15 cellular contexts compared by ENCODE assay signal in the genomic region with DNA sequence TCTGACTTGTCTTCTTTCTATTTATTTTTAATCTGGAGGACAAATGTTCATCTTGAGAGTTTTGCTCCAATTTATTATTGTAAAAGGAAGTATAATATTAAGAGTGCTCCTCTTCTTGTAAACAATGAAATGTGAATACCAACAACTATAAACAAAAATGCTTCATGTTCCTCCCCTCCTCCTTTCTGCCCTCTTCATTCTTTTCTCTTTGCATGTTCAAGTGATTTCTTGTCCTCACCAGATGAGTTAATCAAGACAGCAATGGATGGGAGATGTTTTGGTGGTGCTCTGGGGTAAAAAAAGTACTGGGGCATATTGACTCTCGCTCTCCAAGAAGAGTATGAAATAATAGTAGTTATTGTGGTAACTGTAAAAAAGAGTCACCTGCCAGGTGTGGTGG. TPM values are rescaled to one million over a fixed set of nuclear protein-coding genes. Genes with fewer than 3 reads are reported as not detected.
DNase-seq lines count a peak whose midpoint lies in the region; ATAC-seq and TF ChIP-seq lines count a peak whose summit lies in the region.
"Had no signal": no experiment of that assay in that cellular context is flagged by ENCODE, and none has a peak within 500 bp of the region (broad histone marks: within the 10 kb centered on the region; RNA-seq: fewer than 3 reads in every experiment).

No MANE protein-coding gene starts in this region.

- DNase-seq in HFFc6 (no peak), brain microvascular endothelial cell (no peak), tibial artery (no peak), NCI-H1105 (lab: John Stamatoyannopoulos, UW) (no peak)
- no peak for DNase-seq in NK-92 treated with Interleukin-12 subunit alpha and Interleukin-12 subunit beta, amount 100 ng/mL, for 24 hours (lab: John Stamatoyannopoulos, UW)
- DNase-seq: activated naive CD4-positive, alpha-beta T cell treated with Interleukin-2 at 50 U/mL for 16 hours; CD8-positive, alpha-beta memory T cell; GF-D8; NCI-H1694 treated with DMSO at 0.1 percent for 48 hours; NCI-H524 treated with DMSO at 0.1 percent for 48 hours; nephron progenitor cell; PC-3; stimulated activated naive CD8-positive, alpha-beta T cell treated with anti-CD3 and anti-CD28 coated beads, Interleukin-15, amount 100 ng/mL, for 72 hours had no signal

- no peaks in the 10 kb centered on the region for H3K9me3 ChIP-seq in tibial artery

- no peak for ATAC-seq in HG03039 (IDR thresholded peaks at IDR 0.05; ENCODE audit: unreplicated experiment)
- ATAC-seq: PC-3; stimulated activated naive CD8-positive, alpha-beta T cell treated with anti-CD3 and anti-CD28 coated beads, Interleukin-15, amount 100 ng/mL, for 72 hours had no signal

- H3K27ac Mint-ChIP-seq in HFFc6: peak overlapping the region; percentile 92
- peak overlapping the region; percentile 38 to 99 (median 94) for H3K27ac Mint-ChIP-seq in nephron
- H3K27ac Mint-ChIP-seq: CD8-positive, alpha-beta memory T cell; nephron progenitor cell; stimulated activated naive CD8-positive, alpha-beta T cell treated with anti-CD3 and anti-CD28 coated beads, Interleukin-15, amount 100 ng/mL, for 72 hours had no signal

- peaks cover 8% of the 10 kb centered on the region for H3K27me3 Mint-ChIP-seq in HFFc6 (ENCODE audit: insufficient read depth)
- no peaks in the 10 kb centered on the region for H3K27me3 Mint-ChIP-seq in nephron (ENCODE audit: low read depth)

- H3K36me3 ChIP-seq in brain microvascular endothelial cell (replicated peaks) (no peaks in the 10 kb centered on the region), tibial artery (no peaks in the 10 kb centered on the region)

- H3K4me3 ChIP-seq in brain microvascular endothelial cell (ENCODE audit: low read depth, low read length): no peak overlapping the region
- H3K4me3 ChIP-seq in tibial artery: no peak overlapping the region

- TF ChIP-seq CTCF in HFFc6 (IDR thresholded peaks at IDR 0.05) (no peak), brain microvascular endothelial cell (IDR thresholded peaks at IDR 0.05; ENCODE audit: low read depth, low read length, missing control alignments) (no peak), nephron (IDR thresholded peaks at IDR 0.05; ENCODE audit: unreplicated experiment in 3 of 3) (no peak), tibial artery (IDR thresholded peaks at IDR 0.05) (no peak)

- in situ Hi-C loops in brain microvascular endothelial cell (cut with HindIII; ENCODE audit: low pct_ligation_motif_present, low sequenced_read_pairs): no loop called here

- H3K9me3 Mint-ChIP-seq in HFFc6 (no peaks in the 10 kb centered on the region), nephron (no peaks in the 10 kb centered on the region)
- H3K9me3 Mint-ChIP-seq: CD8-positive, alpha-beta memory T cell; nephron progenitor cell; stimulated activated naive CD8-positive, alpha-beta T cell treated with anti-CD3 and anti-CD28 coated beads, Interleukin-15, amount 100 ng/mL, for 72 hours had no signal

- peaks cover 5 to 97% (median 74%) of the 10 kb centered on the region in 4 donors for H3K4me1 ChIP-seq in tibial artery

- no peaks in the 10 kb centered on the region for H3K36me3 Mint-ChIP-seq in HFFc6 (ENCODE audit: low read depth)
- H3K36me3 Mint-ChIP-seq in nephron (ENCODE audit: low read depth): no peaks in the 10 kb centered on the region
- H3K36me3 Mint-ChIP-seq: CD8-positive, alpha-beta memory T cell had no signal

- peak overlapping the region; percentile 91 for H3K27ac ChIP-seq in brain microvascular endothelial cell
- peak overlapping the region; percentile 85 to 92 for H3K27ac ChIP-seq in tibial artery

- H3K27me3 ChIP-seq in brain microvascular endothelial cell (replicated peaks) (no peaks in the 10 kb centered on the region), tibial artery (no peaks in the 10 kb centered on the region)

- intact Hi-C loops in tibial artery (cut with DNase I; ENCODE audit: low total_unique reads): no loop called here

- H3K4me3 Mint-ChIP-seq in HFFc6 (peak overlapping the region; percentile 56), nephron (no peak overlapping the region)
- H3K4me3 Mint-ChIP-seq: CD8-positive, alpha-beta memory T cell; nephron progenitor cell; stimulated activated naive CD8-positive, alpha-beta T cell treated with anti-CD3 and anti-CD28 coated beads, Interleukin-15, amount 100 ng/mL, for 72 hours had no signal

- peaks cover 66% of the 10 kb centered on the region for H3K4me1 Mint-ChIP-seq in HFFc6 (ENCODE audit: low read depth)
- H3K4me1 Mint-ChIP-seq in nephron: peaks cover 67% of the 10 kb centered on the region
- H3K4me1 Mint-ChIP-seq: CD8-positive, alpha-beta memory T cell had no signal

RNA-seq across cellular contexts. Expression of gene ITGB3, which starts 24.3 kb away (rescaled TPM):
- total RNA-seq in HFFc6 (2021; fragmentation: NEBNext Ultra II Directional; extraction: Animal tissue kit (Norgen Biotek cat#: 25700)): 1 to 10 TPM; 2.2 to 4.1 (median 2.9) TPM

RNA-seq across cellular contexts. Expression of gene EFCAB13, which starts 45.8 kb away (rescaled TPM):
- 1 to 10 TPM in 4 of 6 experiments, under 1 TPM in 2; 0.59 to 1.8 (median 1.2) TPM for total RNA-seq in HFFc6 (2021; fragmentation: NEBNext Ultra II Directional; extraction: Animal tissue kit (Norgen Biotek cat#: 25700))
